ENCODE assay signal across 1 cellular context in the genomic region with DNA sequence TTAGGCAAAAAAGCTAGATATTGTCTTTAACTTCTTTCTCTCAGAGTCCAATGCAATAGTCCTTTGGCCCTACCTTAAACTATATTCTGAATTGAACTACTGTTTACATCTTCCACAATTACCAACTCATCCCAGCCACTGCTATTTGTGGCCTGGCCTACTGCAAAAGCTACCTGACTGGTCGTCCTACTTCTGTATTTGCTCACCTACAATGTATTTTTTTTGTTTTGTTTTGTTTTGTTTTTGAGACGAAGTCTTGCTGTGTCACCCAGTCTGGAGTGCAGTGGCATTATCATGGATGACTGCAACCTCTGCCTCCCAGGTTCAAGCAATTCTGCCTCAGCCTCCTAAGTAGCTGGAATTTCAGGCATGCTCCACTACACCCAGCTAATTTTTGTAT.
TF ChIP-seq lines count a peak whose summit lies in the region.

No MANE protein-coding gene starts in this region.

TF ChIP-seq in H1, 55 proteins besides CTCF, POLR2A, EP300 and RAD21:
- no peak for TF ChIP-seq BACH1 (IDR thresholded peaks at IDR 0.05; ENCODE audit: low read length)
- TF ChIP-seq GABPA (IDR thresholded peaks at IDR 0.05; ENCODE audit: borderline replicate concordance, insufficient read depth, low read length) = no peak
- TF ChIP-seq SAP30 (IDR thresholded peaks at IDR 0.05; ENCODE audit: insufficient read depth, insufficient replicate concordance, low read length) = no peak
- TF ChIP-seq, protein P1, sequence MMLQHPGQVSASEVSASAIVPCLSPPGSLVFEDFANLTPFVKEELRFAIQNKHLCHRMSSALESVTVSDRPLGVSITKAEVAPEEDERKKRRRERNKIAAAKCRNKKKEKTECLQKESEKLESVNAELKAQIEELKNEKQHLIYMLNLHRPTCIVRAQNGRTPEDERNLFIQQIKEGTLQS (IDR thresholded peaks at IDR 0.05; ENCODE audit: insufficient read depth, low read depth, low read length) = no peak
- no peak for TF ChIP-seq HDAC2 (IDR thresholded peaks at IDR 0.05; ENCODE audit: borderline replicate concordance in 1 of 2, low read depth in 2 of 2, low read length in 2 of 2)
- TF ChIP-seq RBBP5 (IDR thresholded peaks at IDR 0.05; ENCODE audit: borderline replicate concordance, low read depth, low read length) = no peak
- no peak for TF ChIP-seq YY1 (IDR thresholded peaks at IDR 0.05; ENCODE audit: low read depth, low read length)
- no peak for TF ChIP-seq CHD2 (IDR thresholded peaks at IDR 0.05; ENCODE audit: low read length)
- TF ChIP-seq EGR1 (IDR thresholded peaks at IDR 0.05; ENCODE audit: borderline replicate concordance, low read depth, low read length) = no peak
- TF ChIP-seq ZNF274 (IDR thresholded peaks at IDR 0.05; ENCODE audit: borderline replicate concordance, extremely low read depth, low read length) = no peak
- TF ChIP-seq, protein P2, sequence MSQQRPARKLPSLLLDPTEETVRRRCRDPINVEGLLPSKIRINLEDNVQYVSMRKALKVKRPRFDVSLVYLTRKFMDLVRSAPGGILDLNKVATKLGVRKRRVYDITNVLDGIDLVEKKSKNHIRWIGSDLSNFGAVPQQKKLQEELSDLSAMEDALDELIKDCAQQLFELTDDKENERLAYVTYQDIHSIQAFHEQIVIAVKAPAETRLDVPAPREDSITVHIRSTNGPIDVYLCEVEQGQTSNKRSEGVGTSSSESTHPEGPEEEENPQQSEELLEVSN (IDR thresholded peaks at IDR 0.05) = no peak
- no peak for TF ChIP-seq SUZ12 (IDR thresholded peaks at IDR 0.05; ENCODE audit: low read length)
- TF ChIP-seq RXRA (IDR thresholded peaks at IDR 0.05; ENCODE audit: insufficient read depth, low read depth, low read length) = no peak
- no peak for TF ChIP-seq CREB1 (IDR thresholded peaks at IDR 0.05)
- no peak for TF ChIP-seq GTF2F1 (IDR thresholded peaks at IDR 0.05; ENCODE audit: borderline replicate concordance, low read depth, low read length)
- no peak for TF ChIP-seq JUN (IDR thresholded peaks at IDR 0.05; ENCODE audit: low read depth, low read length)
- no peak for TF ChIP-seq TBP (IDR thresholded peaks at IDR 0.05; ENCODE audit: low read depth, low read length)
- no peak for TF ChIP-seq BRCA1 (IDR thresholded peaks at IDR 0.05; ENCODE audit: low read depth, low read length)
